Comparison of ENCODE assay signal across 16 cellular contexts in the genomic region with DNA sequence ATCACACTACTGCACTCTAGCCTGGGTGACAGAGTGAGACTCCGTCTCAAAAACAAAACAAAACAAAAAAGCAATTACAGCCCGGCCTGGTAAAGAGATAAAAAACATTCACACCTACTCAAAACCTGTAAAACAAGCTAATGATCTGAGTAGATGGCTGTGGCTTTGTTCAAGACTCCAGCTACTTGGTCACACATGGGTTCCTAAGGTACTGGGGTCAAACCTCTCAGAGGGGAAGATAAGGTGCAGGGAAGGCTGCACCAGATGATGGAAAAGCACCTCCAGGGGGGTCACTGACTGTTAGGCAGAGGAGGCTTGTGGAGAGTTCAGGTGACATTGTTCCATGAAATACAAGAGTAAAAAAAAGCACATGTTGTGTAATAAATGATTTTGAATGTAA.
DNase-seq lines count a peak whose midpoint lies in the region; TF ChIP-seq lines count a peak whose summit lies in the region.
"Had no signal": no experiment of that assay in that cellular context is flagged by ENCODE, and none has a peak within 500 bp of the region (broad histone marks: within the 10 kb centered on the region; RNA-seq: fewer than 3 reads in every experiment).

No MANE protein-coding gene starts in this region.

- H3K9me3 Mint-ChIP-seq in Calu3 (ENCODE audit: low read depth, unreplicated experiment), result no peaks in the 10 kb centered on the region

- intact Hi-C loops in Calu3 (cut with micrococcal nuclease; ENCODE audit: unreplicated experiment), result no loop called here

- DNase-seq in NCI-H748 (lab: John Stamatoyannopoulos, UW; ENCODE audit: unreplicated experiment) (peak; percentile 21), NCI-H748 treated with DMSO at 0.1 percent for 48 hours (lab: John Stamatoyannopoulos, UW) (no peak), ELF-1 (ENCODE audit: low read depth, low spot score) (peak; percentile 18), left kidney (ENCODE audit: low read depth, low spot score) (peak; percentile 58), BE2C (no peak), Calu3 (no peak)
- DNase-seq: C1 segment of cervical spinal cord; CD4-positive, CD25-positive, alpha-beta regulatory T cell; CD8-positive, alpha-beta memory T cell; COR-L47; GM23248; KBM-7 had no signal

- TF ChIP-seq CTCF in BE2C (IDR thresholded peaks at IDR 0.05; ENCODE audit: low read depth, low read length) (no peak), Calu3 (IDR thresholded peaks at IDR 0.05; ENCODE audit: unreplicated experiment) (no peak)

- no peaks in the 10 kb centered on the region for H3K27me3 Mint-ChIP-seq in Calu3 (ENCODE audit: unreplicated experiment)
- H3K27me3 Mint-ChIP-seq: B cell; CD4-positive, CD25-positive, alpha-beta regulatory T cell; IgD-negative memory B cell had no signal

- H3K36me3 Mint-ChIP-seq in Calu3 (ENCODE audit: insufficient read depth, unreplicated experiment), result no peaks in the 10 kb centered on the region
- H3K36me3 Mint-ChIP-seq: CD4-positive, CD25-positive, alpha-beta regulatory T cell; CD8-positive, alpha-beta memory T cell; IgD-negative memory B cell had no signal

- H3K4me1 Mint-ChIP-seq in Calu3 (ENCODE audit: low read depth, unreplicated experiment), result no peaks in the 10 kb centered on the region
- H3K4me1 Mint-ChIP-seq: B cell; CD4-positive, CD25-positive, alpha-beta regulatory T cell; CD8-positive, alpha-beta memory T cell; IgD-negative memory B cell had no signal

- no peaks in the 10 kb centered on the region for H3K9me3 ChIP-seq in BE2C
- H3K9me3 ChIP-seq: HAP-1 had no signal

- H3K4me1 ChIP-seq in BE2C, result no peaks in the 10 kb centered on the region

- BruUV-seq in Calu3 (replicated peaks; lab: Mats Ljungman, UMichigan), result no TSS peak

- H3K27me3 ChIP-seq in BE2C, result no peaks in the 10 kb centered on the region

- CTCF ChIA-PET in Calu3 (lab: Charles Lee), result interaction anchor here (0.6 kb wide), 1 partner anchor 128 kb away, joined by 4 read pairs; no protein-coding TSS in a partner anchor

- H3K27ac Mint-ChIP-seq in Calu3 (ENCODE audit: unreplicated experiment), result no peak overlapping the region
- H3K27ac Mint-ChIP-seq: B cell; CD4-positive, CD25-positive, alpha-beta regulatory T cell; CD8-positive, alpha-beta memory T cell; IgD-negative memory B cell had no signal

- no peaks in the 10 kb centered on the region for H3K36me3 ChIP-seq in BE2C
- H3K36me3 ChIP-seq: HAP-1 had no signal

- no peak overlapping the region for H3K4me3 ChIP-seq in BE2C (ENCODE audit: low read depth, low read length)
- H3K4me3 ChIP-seq: GM12878, GM23248, HAP-1 had no signal

- no peak overlapping the region for H3K4me3 Mint-ChIP-seq in Calu3 (ENCODE audit: low read depth, unreplicated experiment)
- H3K4me3 Mint-ChIP-seq: B cell; CD4-positive, CD25-positive, alpha-beta regulatory T cell; CD8-positive, alpha-beta memory T cell; IgD-negative memory B cell had no signal

Comparison
In these comparisons a context has a peak if more than half of its experiments do, and no peak if none do; other contexts are left out.
1. DNase-seq: peak in NCI-H748 (single experiment), ELF-1 (single experiment) and left kidney (single experiment); none in NCI-H748 treated with DMSO at 0.1 percent for 48 hours (single experiment), BE2C (single experiment) and Calu3 (single experiment).